11 cellular contexts compared by ENCODE assay signal in genomic region chr14:77682158-77682553, GRCh38. TPM values are rescaled to one million over a fixed set of nuclear protein-coding genes. Genes with fewer than 3 reads are reported as not detected.
DNase-seq lines count a peak whose midpoint lies in the region; ATAC-seq and TF ChIP-seq lines count a peak whose summit lies in the region.
"Had no signal": no experiment of that assay in that cellular context is flagged by ENCODE, and none has a peak within 500 bp of the region (broad histone marks: within the 10 kb centered on the region; RNA-seq: fewer than 3 reads in every experiment).

No MANE protein-coding gene starts in this region.

- WGBS in hepatocyte (ENCODE audit: low lambda C conversion rate, missing lambda C conversion rate): 43% methylated on average over 1 of the region's 1 CpG

- peak overlapping the region in 1 of 2 donors; percentile 42 for H3K27ac ChIP-seq in breast epithelium
- peak overlapping the region; percentile 84 for H3K27ac ChIP-seq in hepatocyte
- H3K27ac ChIP-seq: coronary artery had no signal

- intact Hi-C loops in MCF 10A (cut with micrococcal nuclease): no loop called here
- intact Hi-C loops in breast epithelium (cut with DNase I; ENCODE audit: low total_unique reads): no loop called here

- peaks cover 22% of the 10 kb centered on the region for H3K4me1 Mint-ChIP-seq in MCF 10A (ENCODE audit: insufficient read depth, unreplicated experiment)

- no peaks in the 10 kb centered on the region for H3K79me2 ChIP-seq in hepatocyte

- no peak overlapping the region for H2AFZ ChIP-seq in hepatocyte

- no peak for TF ChIP-seq POLR2A in breast epithelium (IDR thresholded peaks at IDR 0.05)

- DNase-seq in MCF 10A (ENCODE audit: unreplicated experiment): peak; percentile 36
- DNase-seq in breast epithelium (ENCODE audit: low spot score in 2 of 2): no peak
- peak; percentile 34 for DNase-seq in astrocyte of the cerebellum (ENCODE audit: low read depth)
- DNase-seq in hepatocyte (ENCODE audit: low spot score): no peak
- DNase-seq in superior temporal gyrus (ENCODE audit: extremely low spot score): peak; percentile 54
- no peak for DNase-seq in T-helper 2 cell
- no peak for DNase-seq in T-helper 1 cell
- DNase-seq: activated CD4-positive, CD25-positive, alpha-beta regulatory T cell; stimulated activated CD8-positive, alpha-beta memory T cell treated with anti-CD3 and anti-CD28 coated beads, Interleukin-4, amount 100 ng/mL, for 48 hours had no signal

- H3K27ac Mint-ChIP-seq in MCF 10A (ENCODE audit: low read depth, unreplicated experiment): peak overlapping the region; percentile 55

- ATAC-seq in GM19463 (IDR thresholded peaks at IDR 0.05; ENCODE audit: unreplicated experiment): no peak

- POLR2A ChIA-PET in MCF 10A (lab: Yijun Ruan, JAX): interaction anchor here (0.5 to 2.6 kb wide), 8 partner anchors 10 to 89 kb away, joined by 3 to 18 read pairs (median 3); partner anchors contain the start of genes ALKBH1 and SLIRP

- no peaks in the 10 kb centered on the region for H3K9me2 ChIP-seq in hepatocyte (replicated peaks; ENCODE audit: insufficient read depth)

- H3K9me3 Mint-ChIP-seq in MCF 10A (ENCODE audit: unreplicated experiment): no peaks in the 10 kb centered on the region

- H3K27me3 Mint-ChIP-seq in MCF 10A (ENCODE audit: insufficient read depth, unreplicated experiment): no peaks in the 10 kb centered on the region

- in situ Hi-C loops in astrocyte of the cerebellum (cut with HindIII; ENCODE audit: low sequenced_read_pairs): no loop called here

- H3K4me1 ChIP-seq in breast epithelium: no peaks in the 10 kb centered on the region
- H3K4me1 ChIP-seq in hepatocyte (ENCODE audit: insufficient read depth): peaks cover 6% of the 10 kb centered on the region

- no peak overlapping the region for H3K4me3 Mint-ChIP-seq in MCF 10A (ENCODE audit: unreplicated experiment)

- no peaks in the 10 kb centered on the region for H3K27me3 ChIP-seq in breast epithelium
- H3K27me3 ChIP-seq in hepatocyte: no peaks in the 10 kb centered on the region

- TF ChIP-seq CTCF in MCF 10A (IDR thresholded peaks at IDR 0.05; ENCODE audit: unreplicated experiment) (no peak), breast epithelium (IDR thresholded peaks at IDR 0.05) (no peak), astrocyte of the cerebellum (IDR thresholded peaks at IDR 0.05; ENCODE audit: low read depth, low read length, missing control alignments) (no peak), hepatocyte (IDR thresholded peaks at IDR 0.05; ENCODE audit: poor library complexity) (no peak)

- H4K20me1 ChIP-seq in hepatocyte (ENCODE audit: insufficient read depth, poor library complexity, severe bottlenecking): no peaks in the 10 kb centered on the region

- no peaks in the 10 kb centered on the region for H3K36me3 ChIP-seq in breast epithelium
- H3K36me3 ChIP-seq in hepatocyte (replicated peaks; ENCODE audit: insufficient read depth, low read depth): no peaks in the 10 kb centered on the region

- no TSS peak for BruUV-seq in MCF 10A (replicated peaks; lab: Mats Ljungman, UMichigan)

- CTCF ChIA-PET in MCF 10A (lab: Yijun Ruan, JAX): interaction anchor here (0.6 to 1.3 kb wide), 4 partner anchors 18 to 154 kb away, joined by 3 to 6 read pairs (median 4); no protein-coding TSS in a partner anchor

- H3K36me3 Mint-ChIP-seq in MCF 10A (ENCODE audit: insufficient read depth, unreplicated experiment): peaks cover 39% of the 10 kb centered on the region

- H3K4me2 ChIP-seq in hepatocyte: peak overlapping the region; percentile 37

- no peaks in the 10 kb centered on the region for H3K9me3 ChIP-seq in breast epithelium
- no peaks in the 10 kb centered on the region for H3K9me3 ChIP-seq in hepatocyte (ENCODE audit: low read depth)

- H3K4me3 ChIP-seq in breast epithelium (no peak overlapping the region), astrocyte of the cerebellum (ENCODE audit: low read depth, low read length) (no peak overlapping the region), hepatocyte (no peak overlapping the region)
- H3K4me3 ChIP-seq: coronary artery had no signal

RNA-seq across cellular contexts. Expression of gene ALKBH1, which starts 25.7 kb away (rescaled TPM):
- total RNA-seq in MCF 10A (2022): 14.4 and 19.0 TPM in 2 replicates
- total RNA-seq in breast epithelium: 10 to 100 TPM in 2 of 3 donors, 1 to 10 TPM in 1; 5.6 to 17.0 (median 12.8) TPM
- total RNA-seq in hepatocyte: 9.0 and 11.8 TPM in 2 replicates
- 10.1 and 13.6 TPM in 2 replicates for polyA plus RNA-seq in hepatocyte

RNA-seq across cellular contexts. Expression of gene SLIRP, which starts 25.7 kb away (rescaled TPM):
- total RNA-seq in MCF 10A (2022) (154 and 249 TPM in 2 replicates), breast epithelium (100 to 1,000 TPM; 101 to 156 (median 153) TPM), hepatocyte (246 and 281 TPM in 2 replicates)
- polyA plus RNA-seq in hepatocyte: 411 and 425 TPM in 2 replicates

Comparison
In these comparisons a context has a peak if more than half of its experiments do, and no peak if none do; other contexts are left out.
1. DNase-seq: peak in MCF 10A (single experiment), astrocyte of the cerebellum (single experiment) and superior temporal gyrus (single experiment); none in breast epithelium (0 of 2), hepatocyte (single experiment), T-helper 2 cell (0 of 5) and T-helper 1 cell (0 of 5).